ENCODE assay signal across 1 cellular context in the genomic region with DNA sequence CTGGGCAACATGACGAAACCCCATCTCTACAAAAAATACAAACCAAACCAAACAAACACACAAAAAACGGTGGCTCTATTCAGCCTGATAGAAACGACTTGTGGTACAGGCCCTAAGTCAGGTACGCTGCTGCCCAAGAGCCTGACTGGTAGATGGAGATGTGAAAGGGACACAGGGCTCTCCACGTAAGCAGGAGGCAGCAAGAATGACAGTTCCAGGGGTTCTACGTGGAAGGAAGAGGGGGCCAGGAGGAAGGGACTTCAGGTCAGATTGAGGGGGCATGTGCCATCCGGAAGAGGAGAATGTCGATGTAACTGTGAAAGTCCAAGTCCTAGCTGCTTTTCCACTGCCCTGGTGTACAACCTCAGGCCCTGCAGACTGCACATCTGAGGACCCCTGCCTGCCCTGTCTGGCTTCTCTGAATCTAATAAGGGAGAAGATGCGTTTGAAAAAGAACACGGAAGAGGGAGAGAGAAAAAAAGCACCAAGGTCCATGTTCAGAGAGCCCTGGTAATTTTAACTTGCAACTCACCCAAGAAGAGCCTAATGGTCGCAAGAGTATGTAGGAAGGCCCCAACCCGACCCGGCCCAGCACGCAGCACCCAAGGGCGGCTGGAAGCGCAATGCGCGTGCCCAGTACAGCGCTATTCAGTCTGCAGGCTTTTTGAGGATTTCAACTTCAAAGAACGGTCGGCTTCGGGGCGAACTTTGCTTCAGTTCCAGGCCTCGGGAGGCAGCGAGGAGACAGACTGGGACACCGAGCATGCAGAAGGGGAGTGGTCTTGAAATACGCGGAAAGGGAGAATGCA.
TF ChIP-seq lines count a peak whose summit lies in the region.

No MANE protein-coding gene starts in this region.

TF ChIP-seq in K562, 482 proteins besides CTCF, POLR2A, EP300 and RAD21 (continued from another document and continues in another):
- TF ChIP-seq, protein P1, sequence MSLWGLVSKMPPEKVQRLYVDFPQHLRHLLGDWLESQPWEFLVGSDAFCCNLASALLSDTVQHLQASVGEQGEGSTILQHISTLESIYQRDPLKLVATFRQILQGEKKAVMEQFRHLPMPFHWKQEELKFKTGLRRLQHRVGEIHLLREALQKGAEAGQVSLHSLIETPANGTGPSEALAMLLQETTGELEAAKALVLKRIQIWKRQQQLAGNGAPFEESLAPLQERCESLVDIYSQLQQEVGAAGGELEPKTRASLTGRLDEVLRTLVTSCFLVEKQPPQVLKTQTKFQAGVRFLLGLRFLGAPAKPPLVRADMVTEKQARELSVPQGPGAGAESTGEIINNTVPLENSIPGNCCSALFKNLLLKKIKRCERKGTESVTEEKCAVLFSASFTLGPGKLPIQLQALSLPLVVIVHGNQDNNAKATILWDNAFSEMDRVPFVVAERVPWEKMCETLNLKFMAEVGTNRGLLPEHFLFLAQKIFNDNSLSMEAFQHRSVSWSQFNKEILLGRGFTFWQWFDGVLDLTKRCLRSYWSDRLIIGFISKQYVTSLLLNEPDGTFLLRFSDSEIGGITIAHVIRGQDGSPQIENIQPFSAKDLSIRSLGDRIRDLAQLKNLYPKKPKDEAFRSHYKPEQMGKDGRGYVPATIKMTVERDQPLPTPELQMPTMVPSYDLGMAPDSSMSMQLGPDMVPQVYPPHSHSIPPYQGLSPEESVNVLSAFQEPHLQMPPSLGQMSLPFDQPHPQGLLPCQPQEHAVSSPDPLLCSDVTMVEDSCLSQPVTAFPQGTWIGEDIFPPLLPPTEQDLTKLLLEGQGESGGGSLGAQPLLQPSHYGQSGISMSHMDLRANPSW (CRISPR knock-in tag; IDR thresholded peaks at IDR 0.05), result no peak
- no peak for TF ChIP-seq TAF9B (IDR thresholded peaks at IDR 0.05; ENCODE audit: partially characterized antibody)
- TF ChIP-seq SRSF1 (IDR thresholded peaks at IDR 0.05; ENCODE audit: low read depth, low read length), result no peak
- TF ChIP-seq STAT5A (IDR thresholded peaks at IDR 0.05; ENCODE audit: borderline replicate concordance, low read length), result no peak
- TF ChIP-seq JUNB (CRISPR knock-in tag; conservative IDR thresholded peaks at IDR 0.05), result no peak
- TF ChIP-seq, protein P2, sequence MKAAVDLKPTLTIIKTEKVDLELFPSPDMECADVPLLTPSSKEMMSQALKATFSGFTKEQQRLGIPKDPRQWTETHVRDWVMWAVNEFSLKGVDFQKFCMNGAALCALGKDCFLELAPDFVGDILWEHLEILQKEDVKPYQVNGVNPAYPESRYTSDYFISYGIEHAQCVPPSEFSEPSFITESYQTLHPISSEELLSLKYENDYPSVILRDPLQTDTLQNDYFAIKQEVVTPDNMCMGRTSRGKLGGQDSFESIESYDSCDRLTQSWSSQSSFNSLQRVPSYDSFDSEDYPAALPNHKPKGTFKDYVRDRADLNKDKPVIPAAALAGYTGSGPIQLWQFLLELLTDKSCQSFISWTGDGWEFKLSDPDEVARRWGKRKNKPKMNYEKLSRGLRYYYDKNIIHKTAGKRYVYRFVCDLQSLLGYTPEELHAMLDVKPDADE (conservative IDR thresholded peaks at IDR 0.05; ENCODE audit: control insufficient read depth, low read depth, low read length), result no peak
- no peak for TF ChIP-seq ZSCAN32 (CRISPR knock-in tag; IDR thresholded peaks at IDR 0.05)
- TF ChIP-seq L3MBTL2 (IDR thresholded peaks at IDR 0.05), result peak; percentile 96
- TF ChIP-seq STAT5B (CRISPR knock-in tag; IDR thresholded peaks at IDR 0.05), result no peak
- TF ChIP-seq, protein P3, sequence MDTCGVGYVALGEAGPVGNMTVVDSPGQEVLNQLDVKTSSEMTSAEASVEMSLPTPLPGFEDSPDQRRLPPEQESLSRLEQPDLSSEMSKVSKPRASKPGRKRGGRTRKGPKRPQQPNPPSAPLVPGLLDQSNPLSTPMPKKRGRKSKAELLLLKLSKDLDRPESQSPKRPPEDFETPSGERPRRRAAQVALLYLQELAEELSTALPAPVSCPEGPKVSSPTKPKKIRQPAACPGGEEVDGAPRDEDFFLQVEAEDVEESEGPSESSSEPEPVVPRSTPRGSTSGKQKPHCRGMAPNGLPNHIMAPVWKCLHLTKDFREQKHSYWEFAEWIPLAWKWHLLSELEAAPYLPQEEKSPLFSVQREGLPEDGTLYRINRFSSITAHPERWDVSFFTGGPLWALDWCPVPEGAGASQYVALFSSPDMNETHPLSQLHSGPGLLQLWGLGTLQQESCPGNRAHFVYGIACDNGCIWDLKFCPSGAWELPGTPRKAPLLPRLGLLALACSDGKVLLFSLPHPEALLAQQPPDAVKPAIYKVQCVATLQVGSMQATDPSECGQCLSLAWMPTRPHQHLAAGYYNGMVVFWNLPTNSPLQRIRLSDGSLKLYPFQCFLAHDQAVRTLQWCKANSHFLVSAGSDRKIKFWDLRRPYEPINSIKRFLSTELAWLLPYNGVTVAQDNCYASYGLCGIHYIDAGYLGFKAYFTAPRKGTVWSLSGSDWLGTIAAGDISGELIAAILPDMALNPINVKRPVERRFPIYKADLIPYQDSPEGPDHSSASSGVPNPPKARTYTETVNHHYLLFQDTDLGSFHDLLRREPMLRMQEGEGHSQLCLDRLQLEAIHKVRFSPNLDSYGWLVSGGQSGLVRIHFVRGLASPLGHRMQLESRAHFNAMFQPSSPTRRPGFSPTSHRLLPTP (IDR thresholded peaks at IDR 0.05; ENCODE audit: borderline replicate concordance, extremely low read depth, insufficient read length), result no peak
- TF ChIP-seq, protein P4, sequence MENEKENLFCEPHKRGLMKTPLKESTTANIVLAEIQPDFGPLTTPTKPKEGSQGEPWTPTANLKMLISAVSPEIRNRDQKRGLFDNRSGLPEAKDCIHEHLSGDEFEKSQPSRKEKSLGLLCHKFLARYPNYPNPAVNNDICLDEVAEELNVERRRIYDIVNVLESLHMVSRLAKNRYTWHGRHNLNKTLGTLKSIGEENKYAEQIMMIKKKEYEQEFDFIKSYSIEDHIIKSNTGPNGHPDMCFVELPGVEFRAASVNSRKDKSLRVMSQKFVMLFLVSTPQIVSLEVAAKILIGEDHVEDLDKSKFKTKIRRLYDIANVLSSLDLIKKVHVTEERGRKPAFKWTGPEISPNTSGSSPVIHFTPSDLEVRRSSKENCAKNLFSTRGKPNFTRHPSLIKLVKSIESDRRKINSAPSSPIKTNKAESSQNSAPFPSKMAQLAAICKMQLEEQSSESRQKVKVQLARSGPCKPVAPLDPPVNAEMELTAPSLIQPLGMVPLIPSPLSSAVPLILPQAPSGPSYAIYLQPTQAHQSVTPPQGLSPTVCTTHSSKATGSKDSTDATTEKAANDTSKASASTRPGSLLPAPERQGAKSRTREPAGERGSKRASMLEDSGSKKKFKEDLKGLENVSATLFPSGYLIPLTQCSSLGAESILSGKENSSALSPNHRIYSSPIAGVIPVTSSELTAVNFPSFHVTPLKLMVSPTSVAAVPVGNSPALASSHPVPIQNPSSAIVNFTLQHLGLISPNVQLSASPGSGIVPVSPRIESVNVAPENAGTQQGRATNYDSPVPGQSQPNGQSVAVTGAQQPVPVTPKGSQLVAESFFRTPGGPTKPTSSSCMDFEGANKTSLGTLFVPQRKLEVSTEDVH (IDR thresholded peaks at IDR 0.05; ENCODE audit: low read depth, partially characterized antibody), result no peak
- TF ChIP-seq, protein P5, sequence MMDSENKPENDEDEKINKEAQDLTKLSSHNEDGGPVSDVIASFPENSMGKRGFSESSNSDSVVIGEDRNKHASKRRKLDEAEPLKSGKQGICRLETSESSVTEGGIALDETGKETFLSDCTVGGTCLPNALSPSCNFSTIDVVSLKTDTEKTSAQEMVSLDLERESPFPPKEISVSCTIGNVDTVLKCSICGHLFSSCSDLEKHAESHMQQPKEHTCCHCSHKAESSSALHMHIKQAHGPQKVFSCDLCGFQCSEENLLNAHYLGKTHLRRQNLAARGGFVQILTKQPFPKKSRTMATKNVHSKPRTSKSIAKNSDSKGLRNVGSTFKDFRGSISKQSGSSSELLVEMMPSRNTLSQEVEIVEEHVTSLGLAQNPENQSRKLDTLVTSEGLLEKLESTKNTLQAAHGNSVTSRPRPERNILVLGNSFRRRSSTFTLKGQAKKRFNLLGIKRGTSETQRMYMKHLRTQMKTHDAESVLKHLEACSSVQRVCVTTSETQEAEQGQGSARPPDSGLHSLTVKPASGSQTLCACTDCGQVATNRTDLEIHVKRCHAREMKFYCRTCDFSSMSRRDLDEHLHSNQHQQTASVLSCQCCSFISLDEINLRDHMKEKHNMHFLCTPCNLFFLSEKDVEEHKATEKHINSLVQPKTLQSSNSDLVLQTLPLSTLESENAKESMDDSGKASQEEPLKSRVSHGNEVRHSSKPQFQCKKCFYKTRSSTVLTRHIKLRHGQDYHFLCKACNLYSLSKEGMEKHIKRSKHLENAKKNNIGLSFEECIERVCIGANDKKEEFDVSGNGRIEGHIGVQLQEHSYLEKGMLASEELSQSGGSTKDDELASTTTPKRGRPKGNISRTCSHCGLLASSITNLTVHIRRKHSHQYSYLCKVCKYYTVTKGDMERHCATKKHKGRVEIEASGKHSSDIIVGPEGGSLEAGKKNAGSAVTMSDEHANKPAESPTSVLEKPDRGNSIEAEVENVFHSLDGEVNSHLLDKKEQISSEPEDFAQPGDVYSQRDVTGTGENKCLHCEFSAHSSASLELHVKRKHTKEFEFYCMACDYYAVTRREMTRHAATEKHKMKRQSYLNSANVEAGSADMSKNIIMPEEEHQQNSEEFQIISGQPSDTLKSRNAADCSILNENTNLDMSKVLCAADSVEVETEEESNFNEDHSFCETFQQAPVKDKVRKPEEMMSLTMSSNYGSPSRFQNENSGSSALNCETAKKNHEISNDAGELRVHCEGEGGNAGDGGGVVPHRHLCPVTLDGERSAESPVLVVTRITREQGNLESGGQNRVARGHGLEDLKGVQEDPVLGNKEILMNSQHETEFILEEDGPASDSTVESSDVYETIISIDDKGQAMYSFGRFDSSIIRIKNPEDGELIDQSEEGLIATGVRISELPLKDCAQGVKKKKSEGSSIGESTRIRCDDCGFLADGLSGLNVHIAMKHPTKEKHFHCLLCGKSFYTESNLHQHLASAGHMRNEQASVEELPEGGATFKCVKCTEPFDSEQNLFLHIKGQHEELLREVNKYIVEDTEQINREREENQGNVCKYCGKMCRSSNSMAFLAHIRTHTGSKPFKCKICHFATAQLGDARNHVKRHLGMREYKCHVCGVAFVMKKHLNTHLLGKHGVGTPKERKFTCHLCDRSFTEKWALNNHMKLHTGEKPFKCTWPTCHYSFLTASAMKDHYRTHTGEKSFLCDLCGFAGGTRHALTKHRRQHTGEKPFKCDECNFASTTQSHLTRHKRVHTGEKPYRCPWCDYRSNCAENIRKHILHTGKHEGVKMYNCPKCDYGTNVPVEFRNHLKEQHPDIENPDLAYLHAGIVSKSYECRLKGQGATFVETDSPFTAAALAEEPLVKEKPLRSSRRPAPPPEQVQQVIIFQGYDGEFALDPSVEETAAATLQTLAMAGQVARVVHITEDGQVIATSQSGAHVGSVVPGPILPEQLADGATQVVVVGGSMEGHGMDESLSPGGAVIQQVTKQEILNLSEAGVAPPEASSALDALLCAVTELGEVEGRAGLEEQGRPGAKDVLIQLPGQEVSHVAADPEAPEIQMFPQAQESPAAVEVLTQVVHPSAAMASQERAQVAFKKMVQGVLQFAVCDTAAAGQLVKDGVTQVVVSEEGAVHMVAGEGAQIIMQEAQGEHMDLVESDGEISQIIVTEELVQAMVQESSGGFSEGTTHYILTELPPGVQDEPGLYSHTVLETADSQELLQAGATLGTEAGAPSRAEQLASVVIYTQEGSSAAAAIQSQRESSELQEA (IDR thresholded peaks at IDR 0.05; ENCODE audit: low read depth), result no peak
- no peak for TF ChIP-seq ZNF408 (CRISPR knock-in tag; IDR thresholded peaks at IDR 0.05; ENCODE audit: low read depth)
- no peak for TF ChIP-seq NR2F6 (CRISPR knock-in tag; IDR thresholded peaks at IDR 0.05)
- TF ChIP-seq FOXA1 (IDR thresholded peaks at IDR 0.05; ENCODE audit: borderline replicate concordance), result no peak
- TF ChIP-seq HNRNPLL (IDR thresholded peaks at IDR 0.05; ENCODE audit: low read depth, low read length, poor library complexity, severe bottlenecking), result no peak
- TF ChIP-seq BACH1 (tag; IDR thresholded peaks at IDR 0.05), result no peak
- TF ChIP-seq, protein P6, sequence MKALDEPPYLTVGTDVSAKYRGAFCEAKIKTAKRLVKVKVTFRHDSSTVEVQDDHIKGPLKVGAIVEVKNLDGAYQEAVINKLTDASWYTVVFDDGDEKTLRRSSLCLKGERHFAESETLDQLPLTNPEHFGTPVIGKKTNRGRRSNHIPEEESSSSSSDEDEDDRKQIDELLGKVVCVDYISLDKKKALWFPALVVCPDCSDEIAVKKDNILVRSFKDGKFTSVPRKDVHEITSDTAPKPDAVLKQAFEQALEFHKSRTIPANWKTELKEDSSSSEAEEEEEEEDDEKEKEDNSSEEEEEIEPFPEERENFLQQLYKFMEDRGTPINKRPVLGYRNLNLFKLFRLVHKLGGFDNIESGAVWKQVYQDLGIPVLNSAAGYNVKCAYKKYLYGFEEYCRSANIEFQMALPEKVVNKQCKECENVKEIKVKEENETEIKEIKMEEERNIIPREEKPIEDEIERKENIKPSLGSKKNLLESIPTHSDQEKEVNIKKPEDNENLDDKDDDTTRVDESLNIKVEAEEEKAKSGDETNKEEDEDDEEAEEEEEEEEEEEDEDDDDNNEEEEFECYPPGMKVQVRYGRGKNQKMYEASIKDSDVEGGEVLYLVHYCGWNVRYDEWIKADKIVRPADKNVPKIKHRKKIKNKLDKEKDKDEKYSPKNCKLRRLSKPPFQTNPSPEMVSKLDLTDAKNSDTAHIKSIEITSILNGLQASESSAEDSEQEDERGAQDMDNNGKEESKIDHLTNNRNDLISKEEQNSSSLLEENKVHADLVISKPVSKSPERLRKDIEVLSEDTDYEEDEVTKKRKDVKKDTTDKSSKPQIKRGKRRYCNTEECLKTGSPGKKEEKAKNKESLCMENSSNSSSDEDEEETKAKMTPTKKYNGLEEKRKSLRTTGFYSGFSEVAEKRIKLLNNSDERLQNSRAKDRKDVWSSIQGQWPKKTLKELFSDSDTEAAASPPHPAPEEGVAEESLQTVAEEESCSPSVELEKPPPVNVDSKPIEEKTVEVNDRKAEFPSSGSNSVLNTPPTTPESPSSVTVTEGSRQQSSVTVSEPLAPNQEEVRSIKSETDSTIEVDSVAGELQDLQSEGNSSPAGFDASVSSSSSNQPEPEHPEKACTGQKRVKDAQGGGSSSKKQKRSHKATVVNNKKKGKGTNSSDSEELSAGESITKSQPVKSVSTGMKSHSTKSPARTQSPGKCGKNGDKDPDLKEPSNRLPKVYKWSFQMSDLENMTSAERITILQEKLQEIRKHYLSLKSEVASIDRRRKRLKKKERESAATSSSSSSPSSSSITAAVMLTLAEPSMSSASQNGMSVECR (CRISPR knock-in tag; IDR thresholded peaks at IDR 0.05), result no peak
- TF ChIP-seq, protein P7, sequence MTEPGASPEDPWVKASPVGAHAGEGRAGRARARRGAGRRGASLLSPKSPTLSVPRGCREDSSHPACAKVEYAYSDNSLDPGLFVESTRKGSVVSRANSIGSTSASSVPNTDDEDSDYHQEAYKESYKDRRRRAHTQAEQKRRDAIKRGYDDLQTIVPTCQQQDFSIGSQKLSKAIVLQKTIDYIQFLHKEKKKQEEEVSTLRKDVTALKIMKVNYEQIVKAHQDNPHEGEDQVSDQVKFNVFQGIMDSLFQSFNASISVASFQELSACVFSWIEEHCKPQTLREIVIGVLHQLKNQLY (CRISPR knock-in tag; conservative IDR thresholded peaks at IDR 0.05), result no peak
- no peak for TF ChIP-seq RBFOX2 (IDR thresholded peaks at IDR 0.05; ENCODE audit: low read depth, low read length)
- no peak for TF ChIP-seq ZNF23 (CRISPR knock-in tag; IDR thresholded peaks at IDR 0.05)
- TF ChIP-seq ZNF764 (CRISPR knock-in tag; IDR thresholded peaks at IDR 0.05; ENCODE audit: low read depth), result no peak
- no peak for TF ChIP-seq KLF10 (CRISPR knock-in tag; IDR thresholded peaks at IDR 0.05)
- no peak for TF ChIP-seq BRF1 (IDR thresholded peaks at IDR 0.05; ENCODE audit: borderline replicate concordance, extremely low read depth, insufficient read length)
- no peak for TF ChIP-seq JUND (IDR thresholded peaks at IDR 0.05; ENCODE audit: borderline replicate concordance, low read depth, low read length)
- no peak for TF ChIP-seq JUND (tag; IDR thresholded peaks at IDR 0.05; ENCODE audit: borderline replicate concordance, low read depth, low read length)
- TF ChIP-seq ZNF57 (CRISPR knock-in tag; IDR thresholded peaks at IDR 0.05), result 0 out of 2 replicates have a peak, but pooled peaks have one; percentile 62
- no peak for TF ChIP-seq ZKSCAN3 (CRISPR knock-in tag; IDR thresholded peaks at IDR 0.05)
- TF ChIP-seq CBX3 (IDR thresholded peaks at IDR 0.05; ENCODE audit: borderline replicate concordance in 1 of 2, low read length in 2 of 2), result peak in 1 of 2 experiments; percentile 12; a peak in 1 of 3 replicates
